In genomic region chr4:147938481-147938880, GRCh38 we compare ENCODE assay signal across 38 cellular contexts.
"Had no signal": no experiment of that assay in that cellular context is flagged by ENCODE, and none has a peak within 500 bp of the region (broad histone marks: within the 10 kb centered on the region; RNA-seq: fewer than 3 reads in every experiment).

No MANE protein-coding gene starts in this region.

- H3K4me1 ChIP-seq: Peyer's patch had no signal

- H3K4me3 ChIP-seq: ascending aorta, K562, Peyer's patch had no signal

- H3K27me3 ChIP-seq: ascending aorta, Peyer's patch had no signal

- H3K27ac ChIP-seq: ascending aorta, Peyer's patch, RWPE1 had no signal

- H3K9me3 ChIP-seq: ascending aorta, Peyer's patch had no signal

- ATAC-seq: activated CD4-positive, alpha-beta T cell treated with anti-CD3 and anti-CD28 coated beads for 36 hours; activated CD4-positive, CD25-positive, alpha-beta regulatory T cell treated with anti-CD3 and anti-CD28 coated beads, Interleukin-2, amount 50 U/mL, for 24 hours; activated CD8-positive, alpha-beta memory T cell treated with anti-CD3 and anti-CD28 coated beads, Interleukin-2, amount 10 ng/mL, durations not matched to agents 7 days and 5 days; activated naive CD8-positive, alpha-beta T cell treated with anti-CD3 and anti-CD28 coated beads, Interleukin-2, amount 50 U/mL, for 24 hours; K562; PC-3; Right ventricle myocardium inferior; SK-N-SH treated with all-trans-retinoic acid at 6 μM for 48 hours; WTC11 had no signal

- DNase-seq: activated CD4-positive, alpha-beta memory T cell treated with anti-CD3 and anti-CD28 coated beads, Interleukin-2, amount 10 ng/mL, durations not matched to agents 7 days and 5 days; activated CD4-positive, alpha-beta T cell treated with anti-CD3 and anti-CD28 coated beads for 36 hours; activated CD4-positive, alpha-beta T cell treated with anti-CD3 and anti-CD28 coated beads, Interleukin-2, amount 50 U/mL, for 1 hour; activated CD8-positive, alpha-beta memory T cell treated with anti-CD3 and anti-CD28 coated beads for 24 hours; activated CD8-positive, alpha-beta memory T cell treated with anti-CD3 and anti-CD28 coated beads, Interleukin-2, amount 10 ng/mL, durations not matched to agents 7 days and 5 days; activated CD8-positive, alpha-beta memory T cell treated with anti-CD3 and anti-CD28 coated beads, Interleukin-2, amount 50 U/mL, for 48 hours; activated effector memory CD4-positive, alpha-beta T cell treated with Interleukin-2 at 50 U/mL for 16 hours; activated naive CD4-positive, alpha-beta T cell treated with anti-CD3 and anti-CD28 coated beads, Interleukin-2, amount 10 ng/mL, durations not matched to agents 7 days and 5 days; activated naive CD8-positive, alpha-beta T cell treated with anti-CD3 and anti-CD28 coated beads, Interleukin-2, amount 50 U/mL, for 24 hours; activated T-cell treated with anti-CD3 and anti-CD28 coated beads, Interleukin-2, amount 50 U/mL, for 48 hours; amniotic stem cell; caudate nucleus; cerebellar nuclear complex; NCI-H1092 treated with DMSO at 0.1 percent for 48 hours; NCI-H1417; NCI-H146; NCI-H187; NCI-H2029 treated with DMSO at 0.1 percent for 48 hours; NCI-H2107; NCI-H2171; NCI-H510A; NCI-H526; NCI-H748 treated with DMSO at 0.1 percent for 48 hours; NK-92 treated with Interleukin-12 subunit alpha and Interleukin-12 subunit beta, amount 100 ng/mL, for 24 hours; PC-3; Peyer's patch; SIG-M5; SW 1271; T-helper 1 cell; T-helper 2 cell; T-helper 9 cell had no signal
